1 cellular context compared by ENCODE assay signal in the genomic region with DNA sequence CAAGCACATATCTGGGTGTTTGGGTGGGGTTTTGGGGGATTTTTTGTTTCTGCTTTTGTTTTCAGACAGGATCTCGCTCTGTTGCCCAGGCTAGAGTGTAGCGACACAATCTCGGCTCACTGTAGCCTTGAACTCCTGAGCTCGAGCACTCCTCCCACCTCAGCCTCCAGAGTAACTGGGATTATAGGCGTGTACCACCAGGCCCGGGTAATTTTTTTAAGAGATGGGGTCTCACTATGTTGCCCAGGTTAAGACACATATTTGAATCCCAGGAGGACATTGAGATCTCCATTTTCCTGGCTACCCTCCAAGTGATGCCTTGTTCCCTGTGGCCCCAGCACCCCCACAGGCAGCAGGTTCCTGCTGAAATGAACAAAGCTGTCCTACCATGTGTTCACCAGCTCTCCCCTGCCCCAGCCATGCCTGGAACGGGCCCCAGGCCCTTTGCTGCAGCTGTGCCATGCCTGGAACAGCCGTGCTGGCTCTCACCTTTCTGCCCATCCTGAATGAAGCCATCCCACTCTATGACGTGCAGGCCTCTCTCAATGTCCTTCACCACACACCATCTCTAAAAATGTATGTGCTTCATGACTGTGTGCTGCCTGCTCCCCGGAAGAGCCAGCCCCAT.
TF ChIP-seq lines count a peak whose summit lies in the region.

No MANE protein-coding gene starts in this region.

TF ChIP-seq in HepG2, 621 proteins besides CTCF, POLR2A, EP300 and RAD21:
- TF ChIP-seq DNMT3B (CRISPR knock-in tag; conservative IDR thresholded peaks at IDR 0.05): no peak
- no peak for TF ChIP-seq NR2F1 (CRISPR knock-in tag; IDR thresholded peaks at IDR 0.05)
- TF ChIP-seq ZNF121 (CRISPR knock-in tag; IDR thresholded peaks at IDR 0.05): peak; percentile 71; the same call in 1 of the 2 replicates
